ENCODE assay signal across 8 cellular contexts in the genomic region with DNA sequence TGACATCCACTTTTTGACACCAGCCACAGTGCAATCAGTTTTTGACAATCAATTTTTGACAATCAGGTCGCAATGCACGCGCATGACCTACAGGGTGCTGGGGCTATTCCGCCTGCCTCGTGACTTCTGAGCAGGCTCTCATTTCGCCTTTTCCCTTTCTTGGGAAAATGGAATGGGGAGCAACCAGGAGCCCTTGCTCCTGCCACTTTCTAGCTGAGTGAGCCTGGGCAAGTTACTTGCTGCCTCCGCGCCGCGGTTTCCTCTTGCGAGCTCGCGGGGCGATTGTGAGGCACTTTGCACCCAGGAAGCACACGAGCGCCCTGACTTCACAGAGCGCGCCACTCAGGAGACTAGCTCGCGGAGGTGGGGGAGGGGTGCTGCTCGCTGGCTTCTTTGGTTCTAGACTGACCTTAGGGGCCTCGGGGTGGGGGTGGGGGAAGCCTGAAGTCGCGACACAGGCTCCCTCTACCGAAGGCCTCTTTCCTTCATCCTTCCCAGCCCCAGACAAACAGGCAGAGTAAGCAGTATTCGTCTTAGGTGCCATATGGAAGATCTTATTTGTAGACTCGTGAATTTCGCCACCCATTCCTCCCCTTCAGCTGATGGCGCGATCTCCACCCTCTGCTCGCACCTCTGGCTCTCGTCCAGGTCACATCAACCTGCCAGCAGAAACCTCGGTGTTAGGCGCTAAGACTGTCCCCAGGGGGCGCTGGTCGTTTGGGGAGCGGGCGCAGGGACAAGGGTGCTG. TPM values are rescaled to one million over a fixed set of nuclear protein-coding genes. Genes with fewer than 3 reads are reported as not detected.
DNase-seq lines count a peak whose midpoint lies in the region; ATAC-seq and TF ChIP-seq lines count a peak whose summit lies in the region.

No MANE protein-coding gene starts in this region.

- POLR2A ChIA-PET in activated CD4-positive, alpha-beta memory T cell treated with anti-CD3 and anti-CD28 coated beads, Interleukin-2, amount 10 ng/mL, durations not matched to agents 7 days and 5 days (lab: Charles Lee) = interaction anchor here (0.7 to 5.6 kb wide), 16 partner anchors 11 to 1621 kb away, joined by 3 to 63 read pairs (median 4); a partner anchor contains a TSS

- peak overlapping the region; percentile 48 to 59 for H3K9ac ChIP-seq in duodenal mucosa (ENCODE audit: low read depth in 1 of 2, low read length in 2 of 2)

- H3K27ac ChIP-seq in duodenal mucosa (ENCODE audit: low read depth, low read length) = peak overlapping the region; percentile 17
- peak overlapping the region; percentile 22 to 60 (median 24) for H3K27ac ChIP-seq in right lobe of liver

- CTCF ChIA-PET in activated CD4-positive, alpha-beta memory T cell treated with anti-CD3 and anti-CD28 coated beads, Interleukin-2, amount 10 ng/mL, durations not matched to agents 7 days and 5 days (lab: Charles Lee) = interaction anchor here (0.7 to 5.6 kb wide), 43 partner anchors 9 to 421 kb away, joined by 3 to 194 read pairs (median 6); a partner anchor contains a TSS

- H3K27me3 ChIP-seq in duodenal mucosa (ENCODE audit: control insufficient read depth in 1 of 2, insufficient read depth in 2 of 2, low read length in 2 of 2) (no peaks in the 10 kb centered on the region), right lobe of liver (no peaks in the 10 kb centered on the region)

- H3K9me3 ChIP-seq in duodenal mucosa (ENCODE audit: control insufficient read depth in 1 of 2, low read length in 2 of 2) (no peaks in the 10 kb centered on the region), right lobe of liver (no peaks in the 10 kb centered on the region)

- no peaks in the 10 kb centered on the region for H3K9me3 Mint-ChIP-seq in activated CD4-positive, alpha-beta memory T cell treated with anti-CD3 and anti-CD28 coated beads, Interleukin-2, amount 10 ng/mL, durations not matched to agents 7 days and 5 days

- peak overlapping the region; percentile 74 for H3K4me3 Mint-ChIP-seq in activated CD4-positive, alpha-beta memory T cell treated with anti-CD3 and anti-CD28 coated beads, Interleukin-2, amount 10 ng/mL, durations not matched to agents 7 days and 5 days

- peak; percentile 65 for ATAC-seq in HG03108 (IDR thresholded peaks at IDR 0.05; ENCODE audit: unreplicated experiment)
- peak; percentile 89 to 94 (median 92) for ATAC-seq in right lobe of liver
- ATAC-seq in GM21723 (IDR thresholded peaks at IDR 0.05; ENCODE audit: unreplicated experiment) = no peak

- no peaks in the 10 kb centered on the region for H3K27me3 Mint-ChIP-seq in activated CD4-positive, alpha-beta memory T cell treated with anti-CD3 and anti-CD28 coated beads, Interleukin-2, amount 10 ng/mL, durations not matched to agents 7 days and 5 days

- H3K36me3 Mint-ChIP-seq in activated CD4-positive, alpha-beta memory T cell treated with anti-CD3 and anti-CD28 coated beads, Interleukin-2, amount 10 ng/mL, durations not matched to agents 7 days and 5 days (ENCODE audit: low read depth) = peaks cover 4% of the 10 kb centered on the region

- H3K4me3 ChIP-seq in GM12865 (ENCODE audit: low read depth, low read length) (peak overlapping the region; percentile 5), duodenal mucosa (ENCODE audit: low read depth in 1 of 2, low read length in 2 of 2) (peak overlapping the region; percentile 67 to 82), right lobe of liver (peak overlapping the region; percentile 45 to 59 (median 58))

- peak overlapping the region; percentile 83 for H3K27ac Mint-ChIP-seq in activated CD4-positive, alpha-beta memory T cell treated with anti-CD3 and anti-CD28 coated beads, Interleukin-2, amount 10 ng/mL, durations not matched to agents 7 days and 5 days

- 1% methylated on average over 31 of the region's 38 CpGs for WGBS in right lobe of liver (ENCODE audit: insufficient coverage, low coverage, low lambda C conversion rate, missing lambda C conversion rate)

- peak; percentile 84 for DNase-seq in GM12865 (ENCODE audit: low read depth)
- DNase-seq in NCI-H748 (lab: John Stamatoyannopoulos, UW; ENCODE audit: unreplicated experiment) = peak; percentile 77
- DNase-seq in activated CD4-positive, alpha-beta memory T cell treated with anti-CD3 and anti-CD28 coated beads, Interleukin-2, amount 10 ng/mL, durations not matched to agents 7 days and 5 days = peak; percentile 89
- peak; percentile 91 to 93 (median 92) for DNase-seq in right lobe of liver
- DNase-seq in stimulated activated CD4-positive, alpha-beta T cell treated with anti-CD3 and anti-CD28 coated beads, Interleukin-4, amount 100 ng/mL, for 24 hours = peak; percentile 93

- peaks cover 34% of the 10 kb centered on the region for H3K4me1 Mint-ChIP-seq in activated CD4-positive, alpha-beta memory T cell treated with anti-CD3 and anti-CD28 coated beads, Interleukin-2, amount 10 ng/mL, durations not matched to agents 7 days and 5 days

- H3K36me3 ChIP-seq in duodenal mucosa (ENCODE audit: control insufficient read depth in 1 of 2, insufficient read depth in 2 of 2, low read length in 2 of 2) (peaks cover 2% of the 10 kb centered on the region in 2 donors), right lobe of liver (no peaks in the 10 kb centered on the region)

- H3K4me1 ChIP-seq in duodenal mucosa (ENCODE audit: control insufficient read depth in 1 of 2, insufficient read depth in 2 of 2, low read length in 2 of 2) = peaks cover 13 to 41% of the 10 kb centered on the region in 2 donors
- peaks cover 0 to 7% (median 3%) of the 10 kb centered on the region in 4 donors for H3K4me1 ChIP-seq in right lobe of liver

- TF ChIP-seq CTCF in GM12865 (IDR thresholded peaks at IDR 0.05; ENCODE audit: insufficient read depth, low read depth, low read length, missing control alignments) (peak; percentile 88), right lobe of liver (IDR thresholded peaks at IDR 0.05) (peak; percentile 81 to 94 (median 92))

- no peak for TF ChIP-seq POLR2A in right lobe of liver (IDR thresholded peaks at IDR 0.05)

- intact Hi-C loops in right lobe of liver (cut with DNase I) = loop anchor here (10.0 kb wide), 2 partner anchors 51 to 71 kb away; no protein-coding TSS in a partner anchor

RNA-seq across cellular contexts. Expression of a gene that starts 4.6 kb away (rescaled TPM):
- not detected for total RNA-seq in activated CD4-positive, alpha-beta memory T cell treated with anti-CD3 and anti-CD28 coated beads, Interleukin-2, amount 10 ng/mL, durations not matched to agents 7 days and 5 days
- not detected for total RNA-seq in right lobe of liver

RNA-seq across cellular contexts. Expression of a gene that starts 10.6 kb away (rescaled TPM):
- total RNA-seq in activated CD4-positive, alpha-beta memory T cell treated with anti-CD3 and anti-CD28 coated beads, Interleukin-2, amount 10 ng/mL, durations not matched to agents 7 days and 5 days = 10 to 100 TPM; 22.1 to 24.2 TPM
- total RNA-seq in right lobe of liver = 10 to 100 TPM; 16.6 to 26.2 (median 20.8) TPM

RNA-seq across cellular contexts. Expression of a gene that starts 25.3 kb away (rescaled TPM):
- total RNA-seq in activated CD4-positive, alpha-beta memory T cell treated with anti-CD3 and anti-CD28 coated beads, Interleukin-2, amount 10 ng/mL, durations not matched to agents 7 days and 5 days = 10 to 100 TPM; 28.1 to 28.3 TPM
- 100 to 1,000 TPM in 4 of 6 experiments, 10 to 100 TPM in 2; 84.3 to 373 (median 116) TPM for total RNA-seq in right lobe of liver

RNA-seq across cellular contexts. Expression of a gene that starts 34.6 kb away (rescaled TPM):
- 10 to 100 TPM; 11.4 to 13.1 TPM for total RNA-seq in activated CD4-positive, alpha-beta memory T cell treated with anti-CD3 and anti-CD28 coated beads, Interleukin-2, amount 10 ng/mL, durations not matched to agents 7 days and 5 days
- total RNA-seq in right lobe of liver = 1 to 10 TPM; 2.3 to 5.3 (median 3.3) TPM

RNA-seq across cellular contexts. Expression of a gene that starts 42.4 kb away (rescaled TPM):
- 10 to 100 TPM; 52.4 to 53.0 TPM for total RNA-seq in activated CD4-positive, alpha-beta memory T cell treated with anti-CD3 and anti-CD28 coated beads, Interleukin-2, amount 10 ng/mL, durations not matched to agents 7 days and 5 days
- 10 to 100 TPM; 35.7 to 58.4 (median 40.5) TPM for total RNA-seq in right lobe of liver

Comparison
In these comparisons a context has a peak if more than half of its experiments do, and no peak if none do; other contexts are left out.
1. H3K4me3 ChIP-seq: peak in every context shown above with its lines; median percentile 74 in duodenal mucosa; 58 in right lobe of liver; 5 in GM12865.